Comparison of ENCODE assay signal across 8 cellular contexts in genomic region chr17:36947922-36948716, GRCh38. TPM values are rescaled to one million over a fixed set of nuclear protein-coding genes. Genes with fewer than 3 reads are reported as not detected.
DNase-seq lines count a peak whose midpoint lies in the region; ATAC-seq and TF ChIP-seq lines count a peak whose summit lies in the region.

No MANE protein-coding gene starts in this region.

- peak overlapping the region; percentile 91 for H3K4me2 ChIP-seq in DND-41 (ENCODE audit: insufficient read depth, low read length)
- H3K4me2 ChIP-seq in smooth muscle cell = peak overlapping the region; percentile 94

- peaks cover 40% of the 10 kb centered on the region for H3K27me3 Mint-ChIP-seq in activated CD8-positive, alpha-beta T cell treated with anti-CD3 and anti-CD28 coated beads, Interleukin-2, amount 10 ng/mL, durations not matched to agents 7 days and 5 days (ENCODE audit: low read depth)

- POLR2A ChIA-PET in activated CD8-positive, alpha-beta T cell treated with anti-CD3 and anti-CD28 coated beads, Interleukin-2, amount 10 ng/mL, durations not matched to agents 7 days and 5 days (lab: Charles Lee) = interaction anchor here (0.9 to 1.9 kb wide), 5 partner anchors 10 to 345 kb away, joined by 3 to 10 read pairs (median 3); partner anchors contain the start of gene LHX1

- CTCF ChIA-PET in activated CD8-positive, alpha-beta T cell treated with anti-CD3 and anti-CD28 coated beads, Interleukin-2, amount 10 ng/mL, durations not matched to agents 7 days and 5 days (lab: Charles Lee) = interaction anchor here (1.1 to 3.7 kb wide), 3 partner anchors 46 to 292 kb away, joined by 3 to 25 read pairs (median 4); no protein-coding TSS in a partner anchor

- H4K20me1 ChIP-seq in DND-41 (ENCODE audit: insufficient read depth, low read length) (peaks cover 27% of the 10 kb centered on the region; the same call in 1 of the 2 replicates), smooth muscle cell (ENCODE audit: low read depth) (peaks cover 21% of the 10 kb centered on the region)

- peak overlapping the region; percentile 96 for H3K4me3 Mint-ChIP-seq in activated CD8-positive, alpha-beta T cell treated with anti-CD3 and anti-CD28 coated beads, Interleukin-2, amount 10 ng/mL, durations not matched to agents 7 days and 5 days

- ATAC-seq in DND-41 (ENCODE audit: insufficient read depth, low read depth) = peak; percentile 15; the same call in 2 of the 3 replicates
- ATAC-seq in HG03460 (IDR thresholded peaks at IDR 0.05; ENCODE audit: unreplicated experiment) = peak; percentile 20
- ATAC-seq in activated CD8-positive, alpha-beta T cell treated with anti-CD3 and anti-CD28 coated beads, Interleukin-2, amount 10 ng/mL, durations not matched to agents 7 days and 5 days = no peak
- no peak for ATAC-seq in GM19351 (IDR thresholded peaks at IDR 0.05; ENCODE audit: unreplicated experiment)

- peaks cover 62% of the 10 kb centered on the region for H3K4me1 Mint-ChIP-seq in activated CD8-positive, alpha-beta T cell treated with anti-CD3 and anti-CD28 coated beads, Interleukin-2, amount 10 ng/mL, durations not matched to agents 7 days and 5 days (ENCODE audit: low read depth)

- no peaks in the 10 kb centered on the region for H3K9me3 Mint-ChIP-seq in activated CD8-positive, alpha-beta T cell treated with anti-CD3 and anti-CD28 coated beads, Interleukin-2, amount 10 ng/mL, durations not matched to agents 7 days and 5 days (ENCODE audit: insufficient read depth)

- H2AFZ ChIP-seq in DND-41 (ENCODE audit: low read depth, low read length) (peak overlapping the region; percentile 86), smooth muscle cell (ENCODE audit: low read depth) (peak overlapping the region; percentile 97)

- peaks cover 48% of the 10 kb centered on the region for H3K79me2 ChIP-seq in DND-41 (ENCODE audit: insufficient read depth, low read length)
- H3K79me2 ChIP-seq in smooth muscle cell (ENCODE audit: low read depth) = peaks cover 16% of the 10 kb centered on the region

- TF ChIP-seq CTCF in DND-41 (IDR thresholded peaks at IDR 0.05; ENCODE audit: borderline replicate concordance, extremely low read depth, low read length, poor library complexity, severe bottlenecking) (peak; percentile 30), right atrium auricular region (IDR thresholded peaks at IDR 0.05) (no peak), smooth muscle cell (IDR thresholded peaks at IDR 0.05; ENCODE audit: borderline replicate concordance, insufficient read depth, poor library complexity, severe bottlenecking) (no peak)

- H3K27me3 ChIP-seq in DND-41 (ENCODE audit: insufficient read depth, low read length, poor library complexity) (no peaks in the 10 kb centered on the region), right atrium auricular region (peaks cover 27 to 32% of the 10 kb centered on the region in 2 donors), smooth muscle cell (ENCODE audit: low read depth) (peaks cover 52% of the 10 kb centered on the region)

- H3K27ac Mint-ChIP-seq in activated CD8-positive, alpha-beta T cell treated with anti-CD3 and anti-CD28 coated beads, Interleukin-2, amount 10 ng/mL, durations not matched to agents 7 days and 5 days = peak overlapping the region; percentile 98

- peak overlapping the region; percentile 80 for H3K27ac ChIP-seq in DND-41 (ENCODE audit: low read length)
- H3K27ac ChIP-seq in right atrium auricular region = peak overlapping the region; percentile 81 to 88
- no peak overlapping the region for H3K27ac ChIP-seq in smooth muscle cell (ENCODE audit: low read depth)

- H3K4me3 ChIP-seq in DND-41 (ENCODE audit: low read depth in 1 of 2, low read length in 2 of 2) (peak overlapping the region; percentile 64 to 81), right atrium auricular region (peak overlapping the region; percentile 67 to 74), smooth muscle cell (peak overlapping the region; percentile 83)

- H3K36me3 Mint-ChIP-seq in activated CD8-positive, alpha-beta T cell treated with anti-CD3 and anti-CD28 coated beads, Interleukin-2, amount 10 ng/mL, durations not matched to agents 7 days and 5 days (ENCODE audit: low read depth) = peaks cover 35% of the 10 kb centered on the region

- H3K4me1 ChIP-seq in DND-41 (ENCODE audit: insufficient read depth, low read length) = peaks cover 49% of the 10 kb centered on the region
- H3K4me1 ChIP-seq in right atrium auricular region = peaks cover 0 to 26% of the 10 kb centered on the region in 2 donors
- peaks cover 16% of the 10 kb centered on the region for H3K4me1 ChIP-seq in smooth muscle cell (ENCODE audit: low read depth)

- DNase-seq in DND-41 = no peak
- no peak for DNase-seq in activated CD8-positive, alpha-beta T cell treated with anti-CD3 and anti-CD28 coated beads, Interleukin-2, amount 10 ng/mL, durations not matched to agents 7 days and 5 days
- DNase-seq in right atrium auricular region (ENCODE audit: low spot score) = no peak
- no peak for DNase-seq in smooth muscle cell (lab: John Stamatoyannopoulos, UW; ENCODE audit: unreplicated experiment)
- DNase-seq in pons (ENCODE audit: low spot score) = no peak
- no peak for DNase-seq in stimulated activated CD4-positive, alpha-beta T cell treated with anti-CD3 and anti-CD28 coated beads, Interleukin-2, amount 100 ng/mL, for 48 hours

- H3K9ac ChIP-seq in DND-41 (ENCODE audit: low read depth, low read length) = peak overlapping the region; percentile 89
- H3K9ac ChIP-seq in smooth muscle cell (ENCODE audit: low read depth) = no peak overlapping the region

- 7% methylated on average over 26 of the region's 26 CpGs for whole genome bisulfite sequencing in smooth muscle cell (ENCODE audit: low lambda C conversion rate)

- H3K9me3 ChIP-seq in DND-41 (ENCODE audit: insufficient read depth, low read length, severe bottlenecking) = no peaks in the 10 kb centered on the region
- no peaks in the 10 kb centered on the region for H3K9me3 ChIP-seq in right atrium auricular region
- no peaks in the 10 kb centered on the region for H3K9me3 ChIP-seq in smooth muscle cell (replicated peaks; ENCODE audit: low read depth)

- peaks cover 28% of the 10 kb centered on the region for H3K36me3 ChIP-seq in DND-41 (ENCODE audit: insufficient read depth, low read length)
- H3K36me3 ChIP-seq in right atrium auricular region = peaks cover 13% of the 10 kb centered on the region
- peaks cover 11% of the 10 kb centered on the region for H3K36me3 ChIP-seq in smooth muscle cell (ENCODE audit: low read depth)

- H3F3A ChIP-seq in smooth muscle cell (ENCODE audit: low read depth) = no peaks in the 10 kb centered on the region

RNA-seq across cellular contexts. Expression of gene AATF, which starts 0.6 kb away (rescaled TPM):
- total RNA-seq in activated CD8-positive, alpha-beta T cell treated with anti-CD3 and anti-CD28 coated beads, Interleukin-2, amount 10 ng/mL, durations not matched to agents 7 days and 5 days = 10 to 100 TPM; 69.8 to 72.9 TPM
- total RNA-seq in right atrium auricular region (10 to 100 TPM; 17.8 to 23.2 TPM), smooth muscle cell (18.5 and 42.0 TPM in 2 replicates)
- polyA plus RNA-seq in smooth muscle cell = 38.0 and 45.6 TPM in 2 replicates

RNA-seq across cellular contexts. Expression of gene LHX1, which starts 10.8 kb away (rescaled TPM):
- total RNA-seq in activated CD8-positive, alpha-beta T cell treated with anti-CD3 and anti-CD28 coated beads, Interleukin-2, amount 10 ng/mL, durations not matched to agents 7 days and 5 days = not detected
- total RNA-seq in right atrium auricular region = not detected
- total RNA-seq in smooth muscle cell = not detected in 2 replicates
- polyA plus RNA-seq in smooth muscle cell = not detected in 2 replicates

Comparison
In these comparisons a context has a peak if more than half of its experiments do, and no peak if none do; other contexts are left out.
1. ATAC-seq: peak in DND-41 (single experiment) and HG03460 (single experiment); none in activated CD8-positive, alpha-beta T cell treated with anti-CD3 and anti-CD28 coated beads, Interleukin-2, amount 10 ng/mL, durations not matched to agents 7 days and 5 days (single experiment) and GM19351 (single experiment).
2. Peak in every context shown above with its lines, with median percentiles within 50 percentile points of each other: H3K4me3 ChIP-seq.